21 cellular contexts compared by ENCODE assay signal in the genomic region with DNA sequence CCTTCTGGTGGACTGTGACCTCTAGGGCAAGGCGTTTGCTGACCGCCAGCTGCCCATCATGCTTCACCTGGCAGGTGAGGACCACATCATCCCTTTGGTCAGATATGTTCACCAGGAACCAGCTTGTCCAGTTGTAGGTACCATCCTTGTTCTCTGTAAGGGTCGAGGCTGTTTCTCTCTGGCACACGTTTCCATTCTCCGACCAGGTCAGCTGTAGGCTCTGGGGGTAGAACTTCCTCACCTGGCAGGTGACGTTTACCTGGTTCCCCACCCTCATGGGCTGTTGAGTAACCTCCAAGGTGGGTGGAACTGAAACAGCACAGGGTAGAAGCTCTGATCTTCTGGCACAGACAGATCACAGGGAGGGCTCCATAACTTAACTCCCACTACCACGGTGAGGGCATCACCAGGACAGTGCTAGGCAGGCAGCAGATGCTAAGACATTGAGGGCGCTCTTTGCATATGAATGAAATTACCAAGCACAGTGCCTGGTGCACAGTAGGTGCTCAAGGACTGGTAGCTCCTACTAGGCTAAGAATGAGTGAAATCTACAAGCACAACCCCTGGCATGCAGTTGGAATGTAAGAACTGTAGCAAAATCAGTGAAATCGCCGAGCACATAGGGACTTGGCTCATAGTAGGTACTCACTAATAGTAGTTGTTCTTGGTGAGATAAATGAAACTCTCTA. TPM values are rescaled to one million over a fixed set of nuclear protein-coding genes. Genes with fewer than 3 reads are reported as not detected.
"Had no signal": no experiment of that assay in that cellular context is flagged by ENCODE, and none has a peak within 500 bp of the region (broad histone marks: within the 10 kb centered on the region; RNA-seq: fewer than 3 reads in every experiment).

No MANE protein-coding gene starts in this region.

- H3K27ac ChIP-seq: coronary artery, dorsolateral prefrontal cortex, gastrocnemius medialis, heart right ventricle, right atrium auricular region had no signal

- H3K9me3 ChIP-seq: gastrocnemius medialis, right atrium auricular region had no signal

- H3K36me3 Mint-ChIP-seq: natural killer cell had no signal

- H3K4me3 ChIP-seq: coronary artery, dorsolateral prefrontal cortex, gastrocnemius medialis, heart right ventricle, right atrium auricular region had no signal

- DNase-seq: dorsolateral prefrontal cortex; effector CD8-positive, alpha-beta T cell; gastrocnemius medialis; heart right ventricle; hypothalamus; islet precursor cell; mammary epithelial cell; natural killer cell; posterior cingulate gyrus; small intestine; stimulated activated CD4-positive, alpha-beta T cell treated with anti-CD3 and anti-CD28 coated beads, Interleukin-12 subunit alpha, Interleukin-12 subunit beta, amount 100 ng/mL, for 4 hours; stimulated activated naive CD4-positive, alpha-beta T cell; trophoblast cell had no signal

- H3K4me1 ChIP-seq: gastrocnemius medialis, right atrium auricular region had no signal

- ATAC-seq: gastrocnemius medialis, heart right ventricle, left lobe of liver, natural killer cell had no signal

- H3K27me3 ChIP-seq: dorsolateral prefrontal cortex, gastrocnemius medialis, right atrium auricular region had no signal

- H3K4me3 Mint-ChIP-seq: natural killer cell, neural crest cell had no signal

- FAIRE-seq: small intestine had no signal

- H3K4me1 Mint-ChIP-seq: natural killer cell, neural crest cell had no signal

- H3K36me3 ChIP-seq: gastrocnemius medialis, heart right ventricle, right atrium auricular region had no signal

- H3K27ac Mint-ChIP-seq: natural killer cell had no signal

RNA-seq across cellular contexts. Expression of a gene that starts 15.6 kb away (rescaled TPM):
- polyA plus RNA-seq: fibroblast of lung had no signal

RNA-seq across cellular contexts. Expression of a gene that starts 22.1 kb away (rescaled TPM):
- total RNA-seq: fibroblast of lung, gastrocnemius medialis, left lobe of liver, mammary epithelial cell, mesenteric fat pad, neural crest cell, osteocyte, right atrium auricular region, urinary bladder had no signal
- polyA plus RNA-seq: fibroblast of lung had no signal
